Comparison of ENCODE assay signal across 16 cellular contexts in the genomic region with DNA sequence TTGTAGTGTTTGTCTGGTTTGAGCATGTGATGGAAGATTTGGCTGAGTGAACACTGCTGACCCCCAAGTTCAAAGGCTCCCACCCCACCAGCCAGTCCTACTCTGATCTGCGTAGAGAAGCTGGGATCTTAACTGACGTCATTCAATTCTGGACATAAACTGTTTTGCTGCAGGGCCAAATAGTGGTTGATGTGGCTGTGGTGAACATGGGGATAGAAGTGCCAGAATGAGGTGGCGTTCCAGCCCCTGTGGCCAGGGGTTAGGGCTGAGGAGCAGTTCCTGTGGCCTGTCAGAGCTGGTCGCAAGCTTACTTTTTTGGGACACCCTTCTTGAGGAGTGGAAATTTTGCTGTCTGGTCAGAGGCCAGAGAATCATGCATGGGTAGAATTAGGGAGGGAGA. TPM values are rescaled to one million over a fixed set of nuclear protein-coding genes. Genes with fewer than 3 reads are reported as not detected.
DNase-seq lines count a peak whose midpoint lies in the region; ATAC-seq and TF ChIP-seq lines count a peak whose summit lies in the region.
"Had no signal": no experiment of that assay in that cellular context is flagged by ENCODE, and none has a peak within 500 bp of the region (broad histone marks: within the 10 kb centered on the region; RNA-seq: fewer than 3 reads in every experiment).

No MANE protein-coding gene starts in this region.

- peaks cover 31% of the 10 kb centered on the region for H3K4me1 Mint-ChIP-seq in CD14-positive monocyte
- peaks cover 62% of the 10 kb centered on the region for H3K4me1 Mint-ChIP-seq in HFFc6 (ENCODE audit: low read depth)
- peaks cover 35% of the 10 kb centered on the region for H3K4me1 Mint-ChIP-seq in central memory CD8-positive, alpha-beta T cell
- peaks cover 45 to 55% of the 10 kb centered on the region in 2 donors for H3K4me1 Mint-ChIP-seq in natural killer cell treated with Interleukin-12 subunit alpha and Interleukin-12 subunit beta and Interleukin-15 and Interleukin-18, amount 100 ng/mL, for 72 hours (ENCODE audit: low read depth in 2 of 2)

- H3K27me3 Mint-ChIP-seq in CD14-positive monocyte (ENCODE audit: low read depth in 3 of 3), result peaks cover 0 to 3% (median 1%) of the 10 kb centered on the region in 3 donors
- no peaks in the 10 kb centered on the region; the same call in 1 of the 2 replicates for H3K27me3 Mint-ChIP-seq in HFFc6 (ENCODE audit: insufficient read depth)
- no peaks in the 10 kb centered on the region for H3K27me3 Mint-ChIP-seq in central memory CD8-positive, alpha-beta T cell
- H3K27me3 Mint-ChIP-seq in natural killer cell treated with Interleukin-12 subunit alpha and Interleukin-12 subunit beta and Interleukin-15 and Interleukin-18, amount 100 ng/mL, for 72 hours, result no peaks in the 10 kb centered on the region

- intact Hi-C loops in CD14-positive monocyte (cut with micrococcal nuclease), result no loop called here

- H3K4me3 Mint-ChIP-seq in CD14-positive monocyte, result no peak overlapping the region
- H3K4me3 Mint-ChIP-seq in HFFc6, result no peak overlapping the region
- H3K4me3 Mint-ChIP-seq in central memory CD8-positive, alpha-beta T cell, result no peak overlapping the region
- H3K4me3 Mint-ChIP-seq in natural killer cell treated with Interleukin-12 subunit alpha and Interleukin-12 subunit beta and Interleukin-15 and Interleukin-18, amount 100 ng/mL, for 72 hours, result peak overlapping the region; percentile 68

- TF ChIP-seq CTCF in CD14-positive monocyte (IDR thresholded peaks at IDR 0.05) (no peak), HFFc6 (IDR thresholded peaks at IDR 0.05) (no peak)

- H3K9me3 Mint-ChIP-seq in CD14-positive monocyte (no peaks in the 10 kb centered on the region), HFFc6 (no peaks in the 10 kb centered on the region)
- H3K9me3 Mint-ChIP-seq in central memory CD8-positive, alpha-beta T cell, result no peaks in the 10 kb centered on the region
- H3K9me3 Mint-ChIP-seq in natural killer cell treated with Interleukin-12 subunit alpha and Interleukin-12 subunit beta and Interleukin-15 and Interleukin-18, amount 100 ng/mL, for 72 hours, result no peaks in the 10 kb centered on the region

- peaks cover 58 to 59% of the 10 kb centered on the region in 2 donors for H3K36me3 Mint-ChIP-seq in CD14-positive monocyte
- H3K36me3 Mint-ChIP-seq in HFFc6 (ENCODE audit: low read depth), result peaks cover 7% of the 10 kb centered on the region
- peaks cover 40% of the 10 kb centered on the region for H3K36me3 Mint-ChIP-seq in central memory CD8-positive, alpha-beta T cell (ENCODE audit: insufficient read depth)
- H3K36me3 Mint-ChIP-seq in natural killer cell treated with Interleukin-12 subunit alpha and Interleukin-12 subunit beta and Interleukin-15 and Interleukin-18, amount 100 ng/mL, for 72 hours, result no peaks in the 10 kb centered on the region

- H3K27ac Mint-ChIP-seq in CD14-positive monocyte (peak overlapping the region; percentile 9 to 78 (median 60)), HFFc6 (peak overlapping the region; percentile 14; the same call in 1 of the 2 replicates)
- peak overlapping the region; percentile 72 for H3K27ac Mint-ChIP-seq in central memory CD8-positive, alpha-beta T cell (ENCODE audit: low read depth)
- peak overlapping the region; percentile 85 to 96 for H3K27ac Mint-ChIP-seq in natural killer cell treated with Interleukin-12 subunit alpha and Interleukin-12 subunit beta and Interleukin-15 and Interleukin-18, amount 100 ng/mL, for 72 hours

- ATAC-seq in central memory CD8-positive, alpha-beta T cell (replicated peaks; ENCODE audit: extremely low read depth, poor library complexity, severe bottlenecking), result no peak
- peak; percentile 54 to 74 for ATAC-seq in natural killer cell treated with Interleukin-12 subunit alpha and Interleukin-12 subunit beta and Interleukin-15 and Interleukin-18, amount 100 ng/mL, for 72 hours
- no peak for ATAC-seq in GM19351 (IDR thresholded peaks at IDR 0.05; ENCODE audit: unreplicated experiment)
- ATAC-seq: HepG2 had no signal

- DNase-seq in CD14-positive monocyte (ENCODE audit: low spot score), result no peak
- DNase-seq in HFFc6, result no peak
- no peak for DNase-seq in central memory CD8-positive, alpha-beta T cell (ENCODE audit: low spot score in 2 of 2)
- peak; percentile 68 for DNase-seq in natural killer cell treated with Interleukin-12 subunit alpha and Interleukin-12 subunit beta and Interleukin-15 and Interleukin-18, amount 100 ng/mL, for 72 hours (ENCODE audit: low spot score)
- no peak for DNase-seq in HUDEP-2 (lab: John Stamatoyannopoulos, UW; ENCODE audit: unreplicated experiment in 76 of 76)
- DNase-seq in occipital lobe (lab: John Stamatoyannopoulos, UW), result no peak
- no peak for DNase-seq in COLO829 (ENCODE audit: low spot score)
- DNase-seq: activated CD4-positive, alpha-beta T cell treated with anti-CD3 and anti-CD28 coated beads for 48 hours; COR-L47; cortex of kidney; NCI-H1092 treated with DMSO at 0.1 percent for 48 hours; NCI-H345 had no signal

RNA-seq across cellular contexts. Expression of a gene that starts 25.7 kb away (rescaled TPM):
- 10 to 100 TPM; 46.4 to 47.2 TPM for polyA plus RNA-seq in CD14-positive monocyte
- 100 to 1,000 TPM; 210 to 246 (median 229) TPM for total RNA-seq in HFFc6 (2021; fragmentation: NEBNext Ultra II Directional; extraction: Animal tissue kit (Norgen Biotek cat#: 25700))
- 100 to 1,000 TPM; 232 to 279 TPM for total RNA-seq in natural killer cell treated with Interleukin-12 subunit alpha and Interleukin-12 subunit beta and Interleukin-15 and Interleukin-18, amount 100 ng/mL, for 72 hours
- 5.1 TPM for total RNA-seq in occipital lobe

RNA-seq across cellular contexts. Expression of a gene that starts 40.5 kb away (rescaled TPM):
- polyA plus RNA-seq in CD14-positive monocyte, result 10 to 100 TPM; 11.6 to 16.9 TPM
- total RNA-seq in HFFc6 (2021; fragmentation: NEBNext Ultra II Directional; extraction: Animal tissue kit (Norgen Biotek cat#: 25700)), result 10 to 100 TPM; 11.5 to 15.2 (median 13.4) TPM
- total RNA-seq in natural killer cell treated with Interleukin-12 subunit alpha and Interleukin-12 subunit beta and Interleukin-15 and Interleukin-18, amount 100 ng/mL, for 72 hours, result 10 to 100 TPM; 27.9 to 34.9 TPM
- 29.5 TPM for total RNA-seq in occipital lobe

RNA-seq across cellular contexts. Expression of a gene that starts 44.5 kb away (rescaled TPM):
- not detected for polyA plus RNA-seq in CD14-positive monocyte
- under 1 TPM in 1 of 6 experiments, not detected in 5; 0.07 TPM for total RNA-seq in HFFc6 (2021; fragmentation: NEBNext Ultra II Directional; extraction: Animal tissue kit (Norgen Biotek cat#: 25700))
- not detected for total RNA-seq in natural killer cell treated with Interleukin-12 subunit alpha and Interleukin-12 subunit beta and Interleukin-15 and Interleukin-18, amount 100 ng/mL, for 72 hours
- not detected for total RNA-seq in occipital lobe
- total RNA-seq: myocyte, suprapubic skin had no signal

RNA-seq across cellular contexts. Expression of a gene that starts 47.8 kb away (rescaled TPM):
- polyA plus RNA-seq in CD14-positive monocyte, result 100 to 1,000 TPM; 183 to 223 TPM
- 10 to 100 TPM; 55.6 to 73.1 (median 62.8) TPM for total RNA-seq in HFFc6 (2021; fragmentation: NEBNext Ultra II Directional; extraction: Animal tissue kit (Norgen Biotek cat#: 25700))
- total RNA-seq in natural killer cell treated with Interleukin-12 subunit alpha and Interleukin-12 subunit beta and Interleukin-15 and Interleukin-18, amount 100 ng/mL, for 72 hours, result 10 to 100 TPM; 72.0 to 95.4 TPM
- total RNA-seq in occipital lobe, result 25.9 TPM

Comparison
In these comparisons a context has a peak if more than half of its experiments do, and no peak if none do; other contexts are left out.
1. H3K27ac Mint-ChIP-seq: peak in every context shown above with its lines; median percentile 90 in natural killer cell treated with Interleukin-12 subunit alpha and Interleukin-12 subunit beta and Interleukin-15 and Interleukin-18, amount 100 ng/mL, for 72 hours; 72 in central memory CD8-positive, alpha-beta T cell; 60 in CD14-positive monocyte; 14 in HFFc6.
2. ATAC-seq: peak in natural killer cell treated with Interleukin-12 subunit alpha and Interleukin-12 subunit beta and Interleukin-15 and Interleukin-18, amount 100 ng/mL, for 72 hours (2 of 2); none in central memory CD8-positive, alpha-beta T cell (single experiment) and GM19351 (single experiment).
3. RNA of a gene that starts 25.7 kb away (total RNA-seq): 232 to 279 TPM in natural killer cell treated with Interleukin-12 subunit alpha and Interleukin-12 subunit beta and Interleukin-15 and Interleukin-18, amount 100 ng/mL, for 72 hours and 210 to 246 TPM in HFFc6; 5.1 TPM in occipital lobe (single experiment); every median in the first group is over 10 times any median in the second.